Comparison of ENCODE assay signal across 21 cellular contexts in the genomic region with DNA sequence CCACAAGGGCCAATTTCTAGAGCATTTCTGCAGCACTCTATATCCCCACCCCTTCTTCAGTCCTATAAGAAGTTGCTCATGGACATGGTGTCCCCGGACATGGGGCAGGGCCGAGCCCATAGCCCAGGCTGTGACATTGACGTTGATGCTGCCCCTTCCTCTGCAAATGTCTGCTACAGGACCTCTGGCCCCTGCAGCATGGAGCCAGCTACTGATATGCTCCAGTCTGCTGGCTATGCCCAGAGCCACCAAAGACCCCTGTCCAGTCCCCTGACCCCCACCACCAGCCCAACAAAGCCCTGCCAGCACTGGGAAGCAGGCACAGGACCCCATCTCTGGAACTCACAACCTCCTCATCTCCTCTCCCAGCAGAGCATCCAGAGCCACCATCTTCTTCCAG.
DNase-seq lines count a peak whose midpoint lies in the region; ATAC-seq and TF ChIP-seq lines count a peak whose summit lies in the region.
"Had no signal": no experiment of that assay in that cellular context is flagged by ENCODE, and none has a peak within 500 bp of the region (broad histone marks: within the 10 kb centered on the region; RNA-seq: fewer than 3 reads in every experiment).

No MANE protein-coding gene starts in this region.

- H3K4me1 Mint-ChIP-seq in natural killer cell treated with Interleukin-12 subunit alpha and Interleukin-12 subunit beta and Interleukin-15 and Interleukin-18, amount 100 ng/mL, for 72 hours (ENCODE audit: low read depth in 2 of 2), result peaks cover 0 to 10% of the 10 kb centered on the region in 2 donors
- H3K4me1 Mint-ChIP-seq in natural killer cell (no peaks in the 10 kb centered on the region), neural progenitor cell (peaks cover 7% of the 10 kb centered on the region)
- peaks cover 8% of the 10 kb centered on the region for H3K4me1 Mint-ChIP-seq in activated T-helper 17 cell treated with anti-CD3 and anti-CD28 coated beads, Interleukin-2, amount 50 U/mL, for 72 hours
- peaks cover 22% of the 10 kb centered on the region for H3K4me1 Mint-ChIP-seq in stimulated activated effector memory CD8-positive, alpha-beta T cell treated with anti-CD3 and anti-CD28 coated beads, Interleukin-12 subunit alpha, Interleukin-12 subunit beta, amount 100 ng/mL, for 72 hours
- peaks cover 18% of the 10 kb centered on the region for H3K4me1 Mint-ChIP-seq in T-helper 2 cell treated with Interferon-gamma antibody and Interleukin-4, amounts not matched to agents 5 μg/mL and 100 μg/mL, for 36 hours (ENCODE audit: low read depth)

- no peak for ATAC-seq in natural killer cell treated with Interleukin-12 subunit alpha and Interleukin-12 subunit beta and Interleukin-15 and Interleukin-18, amount 100 ng/mL, for 72 hours
- no peak for ATAC-seq in natural killer cell
- no peak for ATAC-seq in activated T-helper 17 cell treated with anti-CD3 and anti-CD28 coated beads, Interleukin-2, amount 50 U/mL, for 72 hours (replicated peaks)
- ATAC-seq in stimulated activated effector memory CD8-positive, alpha-beta T cell treated with anti-CD3 and anti-CD28 coated beads, Interleukin-12 subunit alpha, Interleukin-12 subunit beta, amount 100 ng/mL, for 72 hours, result no peak
- no peak for ATAC-seq in GM21619 (IDR thresholded peaks at IDR 0.05; ENCODE audit: unreplicated experiment)
- no peak for ATAC-seq in HG02938 (IDR thresholded peaks at IDR 0.05; ENCODE audit: unreplicated experiment)
- ATAC-seq: GM12878 had no signal

- no peaks in the 10 kb centered on the region for H3K9me3 Mint-ChIP-seq in natural killer cell treated with Interleukin-12 subunit alpha and Interleukin-12 subunit beta and Interleukin-15 and Interleukin-18, amount 100 ng/mL, for 72 hours
- H3K9me3 Mint-ChIP-seq in natural killer cell, result no peaks in the 10 kb centered on the region
- no peaks in the 10 kb centered on the region for H3K9me3 Mint-ChIP-seq in activated T-helper 17 cell treated with anti-CD3 and anti-CD28 coated beads, Interleukin-2, amount 50 U/mL, for 72 hours
- H3K9me3 Mint-ChIP-seq in neural progenitor cell, result no peaks in the 10 kb centered on the region
- no peaks in the 10 kb centered on the region for H3K9me3 Mint-ChIP-seq in stimulated activated effector memory CD8-positive, alpha-beta T cell treated with anti-CD3 and anti-CD28 coated beads, Interleukin-12 subunit alpha, Interleukin-12 subunit beta, amount 100 ng/mL, for 72 hours
- H3K9me3 Mint-ChIP-seq in T-helper 2 cell treated with Interferon-gamma antibody and Interleukin-4, amounts not matched to agents 5 μg/mL and 100 μg/mL, for 36 hours, result no peaks in the 10 kb centered on the region
- H3K9me3 Mint-ChIP-seq: CD4-positive, CD25-positive, alpha-beta regulatory T cell; CD8-positive, alpha-beta memory T cell had no signal

- H4K20me1 ChIP-seq in neural progenitor cell (ENCODE audit: low read depth), result no peaks in the 10 kb centered on the region

- H3F3A ChIP-seq in neural progenitor cell (ENCODE audit: low read depth), result no peaks in the 10 kb centered on the region

- H3K36me3 Mint-ChIP-seq in natural killer cell treated with Interleukin-12 subunit alpha and Interleukin-12 subunit beta and Interleukin-15 and Interleukin-18, amount 100 ng/mL, for 72 hours, result no peaks in the 10 kb centered on the region
- no peaks in the 10 kb centered on the region for H3K36me3 Mint-ChIP-seq in natural killer cell
- H3K36me3 Mint-ChIP-seq in activated T-helper 17 cell treated with anti-CD3 and anti-CD28 coated beads, Interleukin-2, amount 50 U/mL, for 72 hours (ENCODE audit: low read depth), result no peaks in the 10 kb centered on the region
- no peaks in the 10 kb centered on the region for H3K36me3 Mint-ChIP-seq in neural progenitor cell
- H3K36me3 Mint-ChIP-seq in stimulated activated effector memory CD8-positive, alpha-beta T cell treated with anti-CD3 and anti-CD28 coated beads, Interleukin-12 subunit alpha, Interleukin-12 subunit beta, amount 100 ng/mL, for 72 hours, result no peaks in the 10 kb centered on the region
- H3K36me3 Mint-ChIP-seq in T-helper 2 cell treated with Interferon-gamma antibody and Interleukin-4, amounts not matched to agents 5 μg/mL and 100 μg/mL, for 36 hours (ENCODE audit: low read depth), result no peaks in the 10 kb centered on the region
- H3K36me3 Mint-ChIP-seq: CD4-positive, CD25-positive, alpha-beta regulatory T cell; CD8-positive, alpha-beta memory T cell had no signal

- H3K27ac Mint-ChIP-seq in natural killer cell treated with Interleukin-12 subunit alpha and Interleukin-12 subunit beta and Interleukin-15 and Interleukin-18, amount 100 ng/mL, for 72 hours, result no peak overlapping the region
- H3K27ac Mint-ChIP-seq in natural killer cell (no peak overlapping the region), neural progenitor cell (peak overlapping the region; percentile 54)
- H3K27ac Mint-ChIP-seq in activated T-helper 17 cell treated with anti-CD3 and anti-CD28 coated beads, Interleukin-2, amount 50 U/mL, for 72 hours, result peak overlapping the region; percentile 22
- peak overlapping the region; percentile 24 for H3K27ac Mint-ChIP-seq in stimulated activated effector memory CD8-positive, alpha-beta T cell treated with anti-CD3 and anti-CD28 coated beads, Interleukin-12 subunit alpha, Interleukin-12 subunit beta, amount 100 ng/mL, for 72 hours
- no peak overlapping the region for H3K27ac Mint-ChIP-seq in T-helper 2 cell treated with Interferon-gamma antibody and Interleukin-4, amounts not matched to agents 5 μg/mL and 100 μg/mL, for 36 hours
- H3K27ac Mint-ChIP-seq: CD4-positive, CD25-positive, alpha-beta regulatory T cell had no signal

- TF ChIP-seq CTCF in natural killer cell (IDR thresholded peaks at IDR 0.05) (no peak), neural progenitor cell (IDR thresholded peaks at IDR 0.05) (no peak)

- H3K79me2 ChIP-seq in neural progenitor cell (ENCODE audit: low read depth), result no peaks in the 10 kb centered on the region

- peaks cover 2 to 6% of the 10 kb centered on the region in 2 donors for H3K27me3 Mint-ChIP-seq in natural killer cell treated with Interleukin-12 subunit alpha and Interleukin-12 subunit beta and Interleukin-15 and Interleukin-18, amount 100 ng/mL, for 72 hours
- H3K27me3 Mint-ChIP-seq in natural killer cell (ENCODE audit: low read depth in 2 of 2), result peaks cover 3 to 8% of the 10 kb centered on the region in 2 donors
- H3K27me3 Mint-ChIP-seq in activated T-helper 17 cell treated with anti-CD3 and anti-CD28 coated beads, Interleukin-2, amount 50 U/mL, for 72 hours, result peaks cover 4% of the 10 kb centered on the region
- peaks cover 5% of the 10 kb centered on the region for H3K27me3 Mint-ChIP-seq in neural progenitor cell (ENCODE audit: insufficient read depth, low read depth)
- H3K27me3 Mint-ChIP-seq in T-helper 2 cell treated with Interferon-gamma antibody and Interleukin-4, amounts not matched to agents 5 μg/mL and 100 μg/mL, for 36 hours (ENCODE audit: low read depth), result peaks cover 5% of the 10 kb centered on the region

- intact Hi-C loops in natural killer cell (cut with micrococcal nuclease), result loop anchor here (5.0 kb wide), 1 partner anchor 892 kb away; no protein-coding TSS in a partner anchor

- no peak overlapping the region for H2AFZ ChIP-seq in neural progenitor cell (replicated peaks)
- H2AFZ ChIP-seq: GM23248 had no signal

- peak; percentile 42 for DNase-seq in natural killer cell treated with Interleukin-12 subunit alpha and Interleukin-12 subunit beta and Interleukin-15 and Interleukin-18, amount 100 ng/mL, for 72 hours (ENCODE audit: low spot score)
- no peak for DNase-seq in natural killer cell
- no peak for DNase-seq in neural progenitor cell (ENCODE audit: low spot score)
- no peak for DNase-seq in stimulated activated effector memory CD8-positive, alpha-beta T cell treated with anti-CD3 and anti-CD28 coated beads, Interleukin-12 subunit alpha, Interleukin-12 subunit beta, amount 100 ng/mL, for 72 hours (ENCODE audit: low spot score in 2 of 2)
- DNase-seq in T-helper 2 cell treated with Interferon-gamma antibody and Interleukin-4, amounts not matched to agents 5 μg/mL and 100 μg/mL, for 36 hours (ENCODE audit: low spot score), result no peak
- DNase-seq: ACHN; BE2C; C1 segment of cervical spinal cord; CD4-positive, CD25-positive, alpha-beta regulatory T cell; CD8-positive, alpha-beta memory T cell; COR-L47; DMS 273 treated with DMSO at 0.1 percent for 48 hours; DMS53; DND-41; EL; GM23248 had no signal

- no peak overlapping the region for H3K9ac ChIP-seq in neural progenitor cell
- H3K9ac ChIP-seq: GM23248 had no signal

- H3K27ac ChIP-seq in neural progenitor cell, result no peak overlapping the region
- H3K27ac ChIP-seq: GM23248 had no signal

- H3K27me3 ChIP-seq in neural progenitor cell, result no peaks in the 10 kb centered on the region
- H3K27me3 ChIP-seq: BE2C had no signal

- H3K9me3 ChIP-seq in neural progenitor cell (ENCODE audit: low read depth), result no peaks in the 10 kb centered on the region
- H3K9me3 ChIP-seq: BE2C, HAP-1 had no signal

- H3K4me3 ChIP-seq in neural progenitor cell, result no peak overlapping the region
- H3K4me3 ChIP-seq: GM12878, GM23248, HAP-1 had no signal

- H3K36me3 ChIP-seq in neural progenitor cell, result no peaks in the 10 kb centered on the region
- H3K36me3 ChIP-seq: BE2C, HAP-1 had no signal

- H3K4me1 ChIP-seq in neural progenitor cell, result peaks cover 11% of the 10 kb centered on the region
- H3K4me1 ChIP-seq: BE2C, HAP-1 had no signal

- no peak overlapping the region for H3K4me3 Mint-ChIP-seq in natural killer cell treated with Interleukin-12 subunit alpha and Interleukin-12 subunit beta and Interleukin-15 and Interleukin-18, amount 100 ng/mL, for 72 hours
- H3K4me3 Mint-ChIP-seq in natural killer cell (no peak overlapping the region), neural progenitor cell (no peak overlapping the region)
- no peak overlapping the region for H3K4me3 Mint-ChIP-seq in activated T-helper 17 cell treated with anti-CD3 and anti-CD28 coated beads, Interleukin-2, amount 50 U/mL, for 72 hours
- H3K4me3 Mint-ChIP-seq in stimulated activated effector memory CD8-positive, alpha-beta T cell treated with anti-CD3 and anti-CD28 coated beads, Interleukin-12 subunit alpha, Interleukin-12 subunit beta, amount 100 ng/mL, for 72 hours, result no peak overlapping the region
- H3K4me3 Mint-ChIP-seq in T-helper 2 cell treated with Interferon-gamma antibody and Interleukin-4, amounts not matched to agents 5 μg/mL and 100 μg/mL, for 36 hours, result no peak overlapping the region
- H3K4me3 Mint-ChIP-seq: CD4-positive, CD25-positive, alpha-beta regulatory T cell; CD8-positive, alpha-beta memory T cell had no signal

- no peak overlapping the region for H3K4me2 ChIP-seq in neural progenitor cell

Comparison
In these comparisons a context has a peak if more than half of its experiments do, and no peak if none do; other contexts are left out.
1. H3K27ac Mint-ChIP-seq: peak in activated T-helper 17 cell treated with anti-CD3 and anti-CD28 coated beads, Interleukin-2, amount 50 U/mL, for 72 hours (single experiment), neural progenitor cell (single experiment) and stimulated activated effector memory CD8-positive, alpha-beta T cell treated with anti-CD3 and anti-CD28 coated beads, Interleukin-12 subunit alpha, Interleukin-12 subunit beta, amount 100 ng/mL, for 72 hours (single experiment); none in natural killer cell treated with Interleukin-12 subunit alpha and Interleukin-12 subunit beta and Interleukin-15 and Interleukin-18, amount 100 ng/mL, for 72 hours (0 of 2), natural killer cell (0 of 2) and T-helper 2 cell treated with Interferon-gamma antibody and Interleukin-4, amounts not matched to agents 5 μg/mL and 100 μg/mL, for 36 hours (single experiment).